In the genomic region with DNA sequence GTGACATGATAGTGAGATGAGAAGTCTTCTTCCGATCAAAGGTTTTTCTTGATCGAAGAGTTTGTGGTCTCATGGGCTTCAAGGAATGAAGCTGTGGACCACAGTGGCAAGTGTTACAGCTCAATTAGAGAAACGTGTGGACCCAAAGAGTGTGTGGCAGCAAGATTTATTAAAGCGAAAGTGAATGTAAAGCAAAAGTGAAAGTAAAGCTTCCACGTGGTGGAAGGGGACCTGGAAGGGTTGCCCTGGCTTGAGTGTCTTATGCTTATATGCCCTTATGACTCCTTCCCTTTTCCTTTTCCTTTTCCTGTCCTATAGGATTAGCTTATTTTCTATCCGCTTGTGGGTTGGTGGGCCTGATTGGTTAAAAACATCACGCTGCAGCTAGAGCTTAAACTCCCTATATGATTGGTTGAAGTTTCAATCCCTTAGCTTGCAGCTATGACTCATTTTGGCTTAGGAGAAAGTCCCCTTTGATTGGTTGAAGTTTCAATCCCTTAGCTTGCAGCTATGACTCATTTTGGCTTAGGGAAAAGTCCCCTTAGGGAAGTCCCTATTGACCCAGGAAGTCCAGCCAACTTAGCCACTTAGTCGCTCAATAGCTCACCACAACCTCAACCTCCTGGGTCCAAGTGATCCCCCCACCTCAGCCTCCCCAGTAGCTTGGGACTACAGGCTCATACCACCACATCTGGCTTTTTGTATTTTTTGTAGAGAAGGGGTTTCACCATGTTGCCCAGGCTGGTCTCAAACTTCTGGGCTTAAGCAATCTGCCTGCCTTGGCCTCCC, we compare ENCODE assay signal across 8 cellular contexts. TPM values are rescaled to one million over a fixed set of nuclear protein-coding genes. Genes with fewer than 3 reads are reported as not detected.
DNase-seq lines count a peak whose midpoint lies in the region; ATAC-seq and TF ChIP-seq lines count a peak whose summit lies in the region.

No MANE protein-coding gene starts in this region.

- H3K36me3 Mint-ChIP-seq in activated naive CD4-positive, alpha-beta T cell treated with anti-CD3 and anti-CD28 coated beads for 36 hours (ENCODE audit: low read depth), result peaks cover 2% of the 10 kb centered on the region

- H3K27me3 Mint-ChIP-seq in activated naive CD4-positive, alpha-beta T cell treated with anti-CD3 and anti-CD28 coated beads for 36 hours (ENCODE audit: low read depth), result no peaks in the 10 kb centered on the region

- H3K9me3 ChIP-seq in DND-41 (ENCODE audit: insufficient read depth, low read length, severe bottlenecking) (peaks cover 4% of the 10 kb centered on the region), mucosa of descending colon (no peaks in the 10 kb centered on the region)

- peak; percentile 70 for DNase-seq in DND-41
- DNase-seq in NCI-H69 (lab: John Stamatoyannopoulos, UW), result peak; percentile 28
- DNase-seq in activated naive CD4-positive, alpha-beta T cell treated with anti-CD3 and anti-CD28 coated beads for 36 hours, result peak; percentile 55
- DNase-seq in mucosa of descending colon, result peak in 1 of 3 donors; percentile 18
- DNase-seq in kidney glomerular epithelial cell (lab: John Stamatoyannopoulos, UW), result no peak
- DNase-seq in left ventricle myocardium superior, result no peak
- DNase-seq in NCI-H146 treated with DMSO at 0.1 percent for 48 hours (lab: John Stamatoyannopoulos, UW; ENCODE audit: unreplicated experiment), result no peak

- peak overlapping the region; percentile 82 for H3K27ac ChIP-seq in DND-41 (ENCODE audit: low read length)

- peak overlapping the region; percentile 49 for H3K9ac ChIP-seq in DND-41 (ENCODE audit: low read depth, low read length)

- H3K79me2 ChIP-seq in DND-41 (ENCODE audit: insufficient read depth, low read length), result no peaks in the 10 kb centered on the region

- H3K4me1 ChIP-seq in DND-41 (ENCODE audit: insufficient read depth, low read length) (peaks cover 27% of the 10 kb centered on the region), mucosa of descending colon (ENCODE audit: low read depth) (no peaks in the 10 kb centered on the region)

- H3K4me3 ChIP-seq in DND-41 (ENCODE audit: low read depth in 1 of 2, low read length in 2 of 2) (peak overlapping the region; percentile 9 to 57; a peak in 3 of 4 replicates), mucosa of descending colon (no peak overlapping the region)

- peaks cover 34% of the 10 kb centered on the region for H3K4me1 Mint-ChIP-seq in activated naive CD4-positive, alpha-beta T cell treated with anti-CD3 and anti-CD28 coated beads for 36 hours (ENCODE audit: low read depth)

- peak overlapping the region; percentile 73 for H3K4me2 ChIP-seq in DND-41 (ENCODE audit: insufficient read depth, low read length)

- no peaks in the 10 kb centered on the region for H4K20me1 ChIP-seq in DND-41 (ENCODE audit: insufficient read depth, low read length)

- intact Hi-C loops in activated naive CD4-positive, alpha-beta T cell treated with anti-CD3 and anti-CD28 coated beads for 36 hours (cut with micrococcal nuclease), result loop anchor here (1.0 to 5.0 kb wide), 5 partner anchors 77 to 902 kb away; a partner anchor contains a TSS
- intact Hi-C loops in mucosa of descending colon (cut with DNase I, micrococcal nuclease), result loop anchor here (5.0 to 10.0 kb wide), 3 partner anchors 110 to 252 kb away; a partner anchor contains a TSS
- intact Hi-C loops in left ventricle myocardium superior (cut with micrococcal nuclease), result no loop called here

- CTCF ChIA-PET in activated naive CD4-positive, alpha-beta T cell treated with anti-CD3 and anti-CD28 coated beads for 36 hours (lab: Charles Lee), result interaction anchor here (0.6 to 8.6 kb wide), 8 partner anchors 24 to 263 kb away, joined by 3 to 131 read pairs (median 4); a partner anchor contains a TSS

- peak overlapping the region; percentile 87 for H2AFZ ChIP-seq in DND-41 (ENCODE audit: low read depth, low read length)

- no peak for TF ChIP-seq CTCF in DND-41 (IDR thresholded peaks at IDR 0.05; ENCODE audit: borderline replicate concordance, extremely low read depth, low read length, poor library complexity, severe bottlenecking)
- TF ChIP-seq CTCF in mucosa of descending colon (IDR thresholded peaks at IDR 0.05), result no peak

- no peaks in the 10 kb centered on the region for H3K27me3 ChIP-seq in DND-41 (ENCODE audit: insufficient read depth, low read length, poor library complexity)

- peaks cover 13% of the 10 kb centered on the region for H3K9me3 Mint-ChIP-seq in activated naive CD4-positive, alpha-beta T cell treated with anti-CD3 and anti-CD28 coated beads for 36 hours

- H3K36me3 ChIP-seq in DND-41 (ENCODE audit: insufficient read depth, low read length) (no peaks in the 10 kb centered on the region), mucosa of descending colon (ENCODE audit: low read depth) (no peaks in the 10 kb centered on the region)

- H3K4me3 Mint-ChIP-seq in activated naive CD4-positive, alpha-beta T cell treated with anti-CD3 and anti-CD28 coated beads for 36 hours, result peak overlapping the region; percentile 64

- peak overlapping the region; percentile 76 for H3K27ac Mint-ChIP-seq in activated naive CD4-positive, alpha-beta T cell treated with anti-CD3 and anti-CD28 coated beads for 36 hours

- ATAC-seq in DND-41 (ENCODE audit: insufficient read depth, low read depth), result peak; percentile 78
- ATAC-seq in GM21786 (IDR thresholded peaks at IDR 0.05; ENCODE audit: unreplicated experiment), result peak; percentile 53
- ATAC-seq in mucosa of descending colon, result peak; percentile 60
- ATAC-seq in left ventricle myocardium superior, result no peak

RNA-seq across cellular contexts. Expression of a gene that starts 34.7 kb away (rescaled TPM):
- 100 to 1,000 TPM; 153 TPM for total RNA-seq in activated naive CD4-positive, alpha-beta T cell treated with anti-CD3 and anti-CD28 coated beads for 36 hours
- total RNA-seq in mucosa of descending colon, result 10 to 100 TPM; 86.4 to 93.1 (median 90.2) TPM
- 200 TPM for total RNA-seq in left ventricle myocardium superior

Comparison
In these comparisons a context has a peak if more than half of its experiments do, and no peak if none do; other contexts are left out.
1. DNase-seq: peak in DND-41 (single experiment), NCI-H69 (single experiment) and activated naive CD4-positive, alpha-beta T cell treated with anti-CD3 and anti-CD28 coated beads for 36 hours (single experiment); none in kidney glomerular epithelial cell (single experiment), left ventricle myocardium superior (single experiment) and NCI-H146 treated with DMSO at 0.1 percent for 48 hours (single experiment).